8 cellular contexts compared by ENCODE assay signal in genomic region chr7:107147464-107148214, GRCh38. TPM values are rescaled to one million over a fixed set of nuclear protein-coding genes. Genes with fewer than 3 reads are reported as not detected.
DNase-seq lines count a peak whose midpoint lies in the region; ATAC-seq, FAIRE-seq and TF ChIP-seq lines count a peak whose summit lies in the region.

No MANE protein-coding gene starts in this region.

- CTCF ChIA-PET in CD8-positive, alpha-beta T cell (lab: Charles Lee): interaction anchor here (0.8 to 9.3 kb wide), 32 partner anchors 9 to 731 kb away, joined by 3 to 133 read pairs (median 4); partner anchors contain the start of gene HBP1

- no peaks in the 10 kb centered on the region for H3K27me3 ChIP-seq in CD8-positive, alpha-beta T cell (ENCODE audit: insufficient read depth, low read length)
- H3K27me3 ChIP-seq in body of pancreas (no peaks in the 10 kb centered on the region), tibial artery (no peaks in the 10 kb centered on the region)

- no peak overlapping the region for H3K4me3 ChIP-seq in CD8-positive, alpha-beta T cell (ENCODE audit: low read depth, low read length)
- H3K4me3 ChIP-seq in body of pancreas (no peak overlapping the region), kidney (ENCODE audit: low read length in 2 of 2) (no peak overlapping the region), tibial artery (peak overlapping the region in 1 of 2 donors; percentile 22)

- H3K9me3 ChIP-seq in CD8-positive, alpha-beta T cell (ENCODE audit: low read length): no peaks in the 10 kb centered on the region
- H3K9me3 ChIP-seq in body of pancreas: no peaks in the 10 kb centered on the region
- H3K9me3 ChIP-seq in kidney (ENCODE audit: control insufficient read depth in 1 of 2, low read length in 2 of 2): no peaks in the 10 kb centered on the region
- H3K9me3 ChIP-seq in tibial artery: no peaks in the 10 kb centered on the region

- no peak overlapping the region for H3K4me3 Mint-ChIP-seq in CD8-positive, alpha-beta T cell

- H3K27me3 Mint-ChIP-seq in CD8-positive, alpha-beta T cell (ENCODE audit: low read depth): no peaks in the 10 kb centered on the region

- no peak for TF ChIP-seq POLR2A in body of pancreas (IDR thresholded peaks at IDR 0.05)

- H3K9ac ChIP-seq in kidney (ENCODE audit: low read length in 2 of 2): no peak overlapping the region

- intact Hi-C loops in CD8-positive, alpha-beta T cell (cut with DNase I, micrococcal nuclease): loop anchor here (1.0 to 10.0 kb wide), 6 partner anchors 35 to 730 kb away; no protein-coding TSS in a partner anchor
- intact Hi-C loops in body of pancreas (cut with DNase I) (loop anchor here (5.0 kb wide), 1 partner anchor 355 kb away; no protein-coding TSS in a partner anchor), kidney (cut with DNase I) (no loop called here), tibial artery (cut with DNase I; ENCODE audit: low total_unique reads) (loop anchor here (10.0 kb wide), 2 partner anchors 103 to 203 kb away; partner anchors contain the start of gene PRKAR2B)

- 7 to 11% methylated on average over 2 of the region's 2 CpGs for WGBS in body of pancreas, 2 donors

- DNase-seq in CD8-positive, alpha-beta T cell: peak in 4 of 7 experiments; percentile 34 to 59 (median 35)
- peak; percentile 7 for DNase-seq in NCI-H748 treated with DMSO at 0.1 percent for 48 hours (lab: John Stamatoyannopoulos, UW)
- DNase-seq in body of pancreas: peak in 3 of 4 donors; percentile 13 to 36 (median 14)
- no peak for DNase-seq in kidney
- DNase-seq in tibial artery: no peak
- DNase-seq in middle frontal gyrus (ENCODE audit: extremely low spot score, low spot score): no peak

- TF ChIP-seq CTCF in CD8-positive, alpha-beta T cell (IDR thresholded peaks at IDR 0.05): peak; percentile 82
- TF ChIP-seq CTCF in body of pancreas (IDR thresholded peaks at IDR 0.05) (peak; percentile 14 to 58 (median 54)), kidney (IDR thresholded peaks at IDR 0.05; ENCODE audit: borderline replicate concordance, extremely low read depth, insufficient read depth) (peak; percentile 64), tibial artery (IDR thresholded peaks at IDR 0.05) (peak; percentile 42 to 55)

- no peaks in the 10 kb centered on the region for H3K36me3 ChIP-seq in CD8-positive, alpha-beta T cell (ENCODE audit: insufficient read depth, low read length)
- H3K36me3 ChIP-seq in body of pancreas (replicated peaks in 1 of 2; ENCODE audit: insufficient read depth in 1 of 2, low read depth in 2 of 2): no peaks in the 10 kb centered on the region
- no peaks in the 10 kb centered on the region for H3K36me3 ChIP-seq in kidney (ENCODE audit: control insufficient read depth in 1 of 2, insufficient read depth in 2 of 2, low read length in 2 of 2)
- H3K36me3 ChIP-seq in tibial artery: no peaks in the 10 kb centered on the region

- no peak overlapping the region for H3K27ac Mint-ChIP-seq in CD8-positive, alpha-beta T cell

- ATAC-seq in CD8-positive, alpha-beta T cell: peak; percentile 80
- ATAC-seq in GM18861 (IDR thresholded peaks at IDR 0.05; ENCODE audit: unreplicated experiment) (peak; percentile 57), body of pancreas (peak; percentile 53), GM21619 (IDR thresholded peaks at IDR 0.05; ENCODE audit: unreplicated experiment) (no peak)

- no peaks in the 10 kb centered on the region for H3K9me3 Mint-ChIP-seq in CD8-positive, alpha-beta T cell

- no peaks in the 10 kb centered on the region for H3K36me3 Mint-ChIP-seq in CD8-positive, alpha-beta T cell

- H3K27ac ChIP-seq in CD8-positive, alpha-beta T cell (ENCODE audit: low read depth, low read length): no peak overlapping the region
- H3K27ac ChIP-seq in body of pancreas (no peak overlapping the region), kidney (ENCODE audit: low read depth in 2 of 2, low read length in 2 of 2) (no peak overlapping the region), tibial artery (no peak overlapping the region)

- POLR2A ChIA-PET in CD8-positive, alpha-beta T cell (lab: Charles Lee): interaction anchor here (0.8 to 4.8 kb wide), 4 partner anchors 10 to 26 kb away, joined by 3 to 30 read pairs (median 4); partner anchors contain the start of gene HBP1

- FAIRE-seq in kidney (lab: Jason Lieb, UNC): no peak

- peaks cover 6% of the 10 kb centered on the region for H3K4me1 Mint-ChIP-seq in CD8-positive, alpha-beta T cell (ENCODE audit: low read depth)

- H3K4me1 ChIP-seq in CD8-positive, alpha-beta T cell (ENCODE audit: insufficient read depth, low read length): no peaks in the 10 kb centered on the region
- H3K4me1 ChIP-seq in body of pancreas (peaks cover 4% of the 10 kb centered on the region), kidney (ENCODE audit: control insufficient read depth in 1 of 2, insufficient read depth in 1 of 2, low read depth in 1 of 2, low read length in 2 of 2) (no peaks in the 10 kb centered on the region), tibial artery (peaks cover 0 to 4% (median 0%) of the 10 kb centered on the region in 4 donors)

RNA-seq across cellular contexts. Expression of gene HBP1, which starts 21.2 kb away (rescaled TPM):
- total RNA-seq in CD8-positive, alpha-beta T cell: 100 to 1,000 TPM; 233 to 251 TPM
- total RNA-seq in body of pancreas: 10 to 100 TPM; 30.3 to 48.8 TPM
- 64.4 TPM for total RNA-seq in kidney
- polyA plus RNA-seq in kidney (ENCODE audit: insufficient read depth, low read depth, low replicate concordance): 29.3 TPM

Comparison
In these comparisons a context has a peak if more than half of its experiments do, and no peak if none do; other contexts are left out.
1. DNase-seq: peak in CD8-positive, alpha-beta T cell (4 of 7), NCI-H748 treated with DMSO at 0.1 percent for 48 hours (single experiment) and body of pancreas (3 of 4); none in kidney (single experiment), tibial artery (0 of 2) and middle frontal gyrus (single experiment).
2. Peak in every context shown above with its lines, with median percentiles within 50 percentile points of each other: CTCF ChIP-seq.